ENCODE assay signal across 19 cellular contexts in genomic region chr17:80609757-80610156, GRCh38.
DNase-seq lines count a peak whose midpoint lies in the region; ATAC-seq and TF ChIP-seq lines count a peak whose summit lies in the region.
"Had no signal": no experiment of that assay in that cellular context is flagged by ENCODE, and none has a peak within 500 bp of the region (broad histone marks: within the 10 kb centered on the region; RNA-seq: fewer than 3 reads in every experiment).

No MANE protein-coding gene starts in this region.

- peaks cover 71% of the 10 kb centered on the region for H3K4me1 Mint-ChIP-seq in activated CD4-positive, alpha-beta T cell treated with anti-CD3 and anti-CD28 coated beads for 36 hours
- peaks cover 74% of the 10 kb centered on the region for H3K4me1 Mint-ChIP-seq in stimulated activated naive CD8-positive, alpha-beta T cell treated with anti-CD3 and anti-CD28 coated beads, Interleukin-15, Interleukin-2, amounts not matched to agents 100 ng/mL and 50 ng/mL, for 24 hours (ENCODE audit: low read depth)
- peaks cover 83% of the 10 kb centered on the region for H3K4me1 Mint-ChIP-seq in stimulated activated naive CD8-positive, alpha-beta T cell treated with anti-CD3 and anti-CD28 coated beads, Interleukin-15, amount 100 ng/mL, for 72 hours
- H3K4me1 Mint-ChIP-seq in activated T-helper 17 cell treated with anti-CD3 and anti-CD28 coated beads, Interleukin-2, amount 50 U/mL, for 72 hours = peaks cover 30% of the 10 kb centered on the region

- no peaks in the 10 kb centered on the region for H3K27me3 ChIP-seq in psoas muscle (ENCODE audit: insufficient read depth in 3 of 3, low read length in 2 of 3)

- POLR2A ChIA-PET in activated CD4-positive, alpha-beta T cell treated with anti-CD3 and anti-CD28 coated beads for 36 hours (lab: Charles Lee) = interaction anchor here (0.6 kb wide), 1 partner anchor 14 kb away, joined by 5 read pairs; no protein-coding TSS in a partner anchor

- no peaks in the 10 kb centered on the region for H3K27me3 Mint-ChIP-seq in activated CD4-positive, alpha-beta T cell treated with anti-CD3 and anti-CD28 coated beads for 36 hours
- no peaks in the 10 kb centered on the region for H3K27me3 Mint-ChIP-seq in stimulated activated naive CD8-positive, alpha-beta T cell treated with anti-CD3 and anti-CD28 coated beads, Interleukin-15, Interleukin-2, amounts not matched to agents 100 ng/mL and 50 ng/mL, for 24 hours
- H3K27me3 Mint-ChIP-seq in stimulated activated naive CD8-positive, alpha-beta T cell treated with anti-CD3 and anti-CD28 coated beads, Interleukin-15, amount 100 ng/mL, for 72 hours = no peaks in the 10 kb centered on the region
- H3K27me3 Mint-ChIP-seq in activated T-helper 17 cell treated with anti-CD3 and anti-CD28 coated beads, Interleukin-2, amount 50 U/mL, for 72 hours = no peaks in the 10 kb centered on the region

- no peaks in the 10 kb centered on the region for H3K9me3 Mint-ChIP-seq in activated CD4-positive, alpha-beta T cell treated with anti-CD3 and anti-CD28 coated beads for 36 hours (ENCODE audit: low read depth)
- H3K9me3 Mint-ChIP-seq in stimulated activated naive CD8-positive, alpha-beta T cell treated with anti-CD3 and anti-CD28 coated beads, Interleukin-15, Interleukin-2, amounts not matched to agents 100 ng/mL and 50 ng/mL, for 24 hours = no peaks in the 10 kb centered on the region
- H3K9me3 Mint-ChIP-seq in stimulated activated naive CD8-positive, alpha-beta T cell treated with anti-CD3 and anti-CD28 coated beads, Interleukin-15, amount 100 ng/mL, for 72 hours = no peaks in the 10 kb centered on the region
- no peaks in the 10 kb centered on the region for H3K9me3 Mint-ChIP-seq in activated T-helper 17 cell treated with anti-CD3 and anti-CD28 coated beads, Interleukin-2, amount 50 U/mL, for 72 hours
- H3K9me3 Mint-ChIP-seq: CD8-positive, alpha-beta memory T cell had no signal

- H3K36me3 Mint-ChIP-seq in activated CD4-positive, alpha-beta T cell treated with anti-CD3 and anti-CD28 coated beads for 36 hours (ENCODE audit: low read depth) = peaks cover 15% of the 10 kb centered on the region
- H3K36me3 Mint-ChIP-seq in stimulated activated naive CD8-positive, alpha-beta T cell treated with anti-CD3 and anti-CD28 coated beads, Interleukin-15, Interleukin-2, amounts not matched to agents 100 ng/mL and 50 ng/mL, for 24 hours (ENCODE audit: low read depth) = peaks cover 5% of the 10 kb centered on the region
- no peaks in the 10 kb centered on the region for H3K36me3 Mint-ChIP-seq in activated T-helper 17 cell treated with anti-CD3 and anti-CD28 coated beads, Interleukin-2, amount 50 U/mL, for 72 hours (ENCODE audit: low read depth)

- CTCF ChIA-PET in activated CD4-positive, alpha-beta T cell treated with anti-CD3 and anti-CD28 coated beads for 36 hours (lab: Charles Lee) = interaction anchor here (1.3 kb wide), 1 partner anchor 12 kb away, joined by 4 read pairs; no protein-coding TSS in a partner anchor

- H3K4me1 ChIP-seq in psoas muscle = peaks cover 32% of the 10 kb centered on the region

- WGBS in psoas muscle, 3 donors = 48 to 64% (median 51%) methylated on average over 5 of the region's 5 CpGs

- intact Hi-C loops in activated CD4-positive, alpha-beta T cell treated with anti-CD3 and anti-CD28 coated beads for 36 hours (cut with DNase I, micrococcal nuclease) = loop anchor here (5.0 to 10.0 kb wide), 5 partner anchors 38 to 347 kb away; partner anchors contain the start of gene RNF213 (in 1 of the 2)
- intact Hi-C loops in psoas muscle (cut with DNase I) = no loop called here

- no peaks in the 10 kb centered on the region for H3K9me3 ChIP-seq in psoas muscle

- no peak for TF ChIP-seq CTCF in psoas muscle (IDR thresholded peaks at IDR 0.05)

- no peak overlapping the region for H3K4me3 Mint-ChIP-seq in activated CD4-positive, alpha-beta T cell treated with anti-CD3 and anti-CD28 coated beads for 36 hours
- no peak overlapping the region for H3K4me3 Mint-ChIP-seq in stimulated activated naive CD8-positive, alpha-beta T cell treated with anti-CD3 and anti-CD28 coated beads, Interleukin-15, Interleukin-2, amounts not matched to agents 100 ng/mL and 50 ng/mL, for 24 hours
- no peak overlapping the region for H3K4me3 Mint-ChIP-seq in stimulated activated naive CD8-positive, alpha-beta T cell treated with anti-CD3 and anti-CD28 coated beads, Interleukin-15, amount 100 ng/mL, for 72 hours
- peak overlapping the region; percentile 0 for H3K4me3 Mint-ChIP-seq in activated T-helper 17 cell treated with anti-CD3 and anti-CD28 coated beads, Interleukin-2, amount 50 U/mL, for 72 hours
- H3K4me3 Mint-ChIP-seq: CD8-positive, alpha-beta memory T cell had no signal

- H3K27ac ChIP-seq in psoas muscle = no peak overlapping the region
- H3K27ac ChIP-seq: GM23248, PC-9 had no signal

- no peak for DNase-seq in activated CD4-positive, alpha-beta T cell treated with anti-CD3 and anti-CD28 coated beads for 36 hours
- no peak for DNase-seq in activated CD4-positive, alpha-beta T cell treated with anti-CD3 and anti-CD28 coated beads, Interleukin-2, amount 50 U/mL, for 48 hours
- DNase-seq in stimulated activated naive CD8-positive, alpha-beta T cell treated with anti-CD3 and anti-CD28 coated beads, Interleukin-15, amount 100 ng/mL, for 72 hours = no peak
- DNase-seq in psoas muscle (no peak), retina (no peak), NCI-H128 (lab: John Stamatoyannopoulos, UW; ENCODE audit: unreplicated experiment) (no peak)
- DNase-seq: AML-193; CD8-positive, alpha-beta memory T cell; DND-41; GF-D8; GM23248; NCI-H1092; NCI-H1694; NCI-H446; PC-9; SHP77 had no signal

- H3K4me3 ChIP-seq in psoas muscle = no peak overlapping the region
- H3K4me3 ChIP-seq: GM23248, PC-9 had no signal

- no peak for ATAC-seq in activated CD4-positive, alpha-beta T cell treated with anti-CD3 and anti-CD28 coated beads for 36 hours
- no peak for ATAC-seq in stimulated activated naive CD8-positive, alpha-beta T cell treated with anti-CD3 and anti-CD28 coated beads, Interleukin-15, amount 100 ng/mL, for 72 hours
- ATAC-seq in activated T-helper 17 cell treated with anti-CD3 and anti-CD28 coated beads, Interleukin-2, amount 50 U/mL, for 72 hours (replicated peaks) = no peak
- peak in 3 of 4 donors; percentile 35 to 57 (median 52) for ATAC-seq in psoas muscle
- ATAC-seq: HCT116 had no signal

- H3K36me3 ChIP-seq in psoas muscle (ENCODE audit: insufficient read depth in 1 of 2, low read depth in 1 of 2) = no peaks in the 10 kb centered on the region

- H3K27ac Mint-ChIP-seq in activated CD4-positive, alpha-beta T cell treated with anti-CD3 and anti-CD28 coated beads for 36 hours = peak overlapping the region; percentile 16
- H3K27ac Mint-ChIP-seq in stimulated activated naive CD8-positive, alpha-beta T cell treated with anti-CD3 and anti-CD28 coated beads, Interleukin-15, Interleukin-2, amounts not matched to agents 100 ng/mL and 50 ng/mL, for 24 hours = peak overlapping the region; percentile 15
- H3K27ac Mint-ChIP-seq in stimulated activated naive CD8-positive, alpha-beta T cell treated with anti-CD3 and anti-CD28 coated beads, Interleukin-15, amount 100 ng/mL, for 72 hours = no peak overlapping the region
- peak overlapping the region; percentile 23 for H3K27ac Mint-ChIP-seq in activated T-helper 17 cell treated with anti-CD3 and anti-CD28 coated beads, Interleukin-2, amount 50 U/mL, for 72 hours

Comparison
In these comparisons a context has a peak if more than half of its experiments do, and no peak if none do; other contexts are left out.
1. H3K27ac Mint-ChIP-seq: peak in activated CD4-positive, alpha-beta T cell treated with anti-CD3 and anti-CD28 coated beads for 36 hours (single experiment), stimulated activated naive CD8-positive, alpha-beta T cell treated with anti-CD3 and anti-CD28 coated beads, Interleukin-15, Interleukin-2, amounts not matched to agents 100 ng/mL and 50 ng/mL, for 24 hours (single experiment) and activated T-helper 17 cell treated with anti-CD3 and anti-CD28 coated beads, Interleukin-2, amount 50 U/mL, for 72 hours (single experiment); none in stimulated activated naive CD8-positive, alpha-beta T cell treated with anti-CD3 and anti-CD28 coated beads, Interleukin-15, amount 100 ng/mL, for 72 hours (0 of 2).
2. ATAC-seq: peak in psoas muscle (3 of 4); none in activated CD4-positive, alpha-beta T cell treated with anti-CD3 and anti-CD28 coated beads for 36 hours (single experiment), stimulated activated naive CD8-positive, alpha-beta T cell treated with anti-CD3 and anti-CD28 coated beads, Interleukin-15, amount 100 ng/mL, for 72 hours (single experiment) and activated T-helper 17 cell treated with anti-CD3 and anti-CD28 coated beads, Interleukin-2, amount 50 U/mL, for 72 hours (single experiment).
3. intact Hi-C loops: an anchor here in activated CD4-positive, alpha-beta T cell treated with anti-CD3 and anti-CD28 coated beads for 36 hours (5.0 to 10.0 kb wide); none called in psoas muscle.